22 cellular contexts compared by ENCODE assay signal in genomic region chr7:85004402-85004801, GRCh38.
DNase-seq lines count a peak whose midpoint lies in the region; ATAC-seq and TF ChIP-seq lines count a peak whose summit lies in the region.
"Had no signal": no experiment of that assay in that cellular context is flagged by ENCODE, and none has a peak within 500 bp of the region (broad histone marks: within the 10 kb centered on the region; RNA-seq: fewer than 3 reads in every experiment).

No MANE protein-coding gene starts in this region.

- H3K4me3 ChIP-seq in choroid plexus epithelial cell (ENCODE audit: low read depth, low read length) (no peak overlapping the region), upper lobe of left lung (no peak overlapping the region)
- H3K4me3 ChIP-seq: prostate gland had no signal

- no peaks in the 10 kb centered on the region for H3K36me3 Mint-ChIP-seq in activated CD4-positive, alpha-beta T cell treated with anti-CD3 and anti-CD28 coated beads for 36 hours (ENCODE audit: low read depth)
- H3K36me3 Mint-ChIP-seq: natural killer cell had no signal

- TF ChIP-seq EP300 in upper lobe of left lung (IDR thresholded peaks at IDR 0.05) = no peak

- CTCF ChIA-PET in activated CD4-positive, alpha-beta T cell treated with anti-CD3 and anti-CD28 coated beads for 36 hours (lab: Charles Lee) = no interaction called here

- no peak overlapping the region for H3K27ac Mint-ChIP-seq in activated CD4-positive, alpha-beta T cell treated with anti-CD3 and anti-CD28 coated beads for 36 hours
- H3K27ac Mint-ChIP-seq: activated CD4-positive, alpha-beta T cell treated with anti-CD3 and anti-CD28 coated beads, Interleukin-2, amount 10 ng/mL, durations not matched to agents 7 days and 5 days; natural killer cell had no signal

- TF ChIP-seq CTCF in choroid plexus epithelial cell (conservative IDR thresholded peaks at IDR 0.05; ENCODE audit: low read depth, low read length) = no peak
- no peak for TF ChIP-seq CTCF in upper lobe of left lung (IDR thresholded peaks at IDR 0.05)

- H3K27ac ChIP-seq in upper lobe of left lung = no peak overlapping the region
- H3K27ac ChIP-seq: prostate gland had no signal

- no peaks in the 10 kb centered on the region for H3K9me3 Mint-ChIP-seq in activated CD4-positive, alpha-beta T cell treated with anti-CD3 and anti-CD28 coated beads for 36 hours (ENCODE audit: low read depth)
- H3K9me3 Mint-ChIP-seq: activated CD4-positive, alpha-beta T cell treated with anti-CD3 and anti-CD28 coated beads, Interleukin-2, amount 10 ng/mL, durations not matched to agents 7 days and 5 days had no signal

- no peaks in the 10 kb centered on the region for H3K36me3 ChIP-seq in upper lobe of left lung
- H3K36me3 ChIP-seq: prostate gland had no signal

- DNase-seq in GM04504 (ENCODE audit: low read depth) (peak; percentile 30), NCI-H446 treated with DMSO at 0.1 percent for 48 hours (lab: John Stamatoyannopoulos, UW) (peak; percentile 76), choroid plexus epithelial cell (ENCODE audit: low read depth) (peak; percentile 84), smooth muscle cell of the brain vasculature (ENCODE audit: low read depth, low spot score) (peak; percentile 70), NCI-H146 treated with DMSO at 0.1 percent for 48 hours (lab: John Stamatoyannopoulos, UW; ENCODE audit: unreplicated experiment) (no peak), upper lobe of left lung (no peak)
- DNase-seq in activated CD4-positive, alpha-beta T cell treated with anti-CD3 and anti-CD28 coated beads for 36 hours = no peak
- DNase-seq: activated CD4-positive, alpha-beta T cell treated with anti-CD3 and anti-CD28 coated beads, Interleukin-2, amount 10 ng/mL, durations not matched to agents 7 days and 5 days; activated CD8-positive, alpha-beta memory T cell treated with anti-CD3 and anti-CD28 coated beads, Interleukin-2, amount 50 U/mL, for 4 hours; activated gamma-delta T cell treated with Interleukin-2 at 50 U/mL for 16 hours; amniotic stem cell; C1 segment of cervical spinal cord; hippocampal formation; KBM-7; natural killer cell; NCI-H1092 treated with DMSO at 0.1 percent for 48 hours; NK-92 treated with Interleukin-12 subunit alpha and Interleukin-12 subunit beta, amount 100 ng/mL, for 24 hours; small intestine; stimulated activated CD4-positive, alpha-beta T cell treated with anti-CD3 and anti-CD28 coated beads, Interleukin-4, amount 100 ng/mL, for 24 hours; substantia nigra; SW 1271 had no signal

- H3K27me3 ChIP-seq in upper lobe of left lung = no peaks in the 10 kb centered on the region

- H3K4me3 Mint-ChIP-seq in activated CD4-positive, alpha-beta T cell treated with anti-CD3 and anti-CD28 coated beads for 36 hours = no peak overlapping the region
- H3K4me3 Mint-ChIP-seq: activated CD4-positive, alpha-beta T cell treated with anti-CD3 and anti-CD28 coated beads, Interleukin-2, amount 10 ng/mL, durations not matched to agents 7 days and 5 days; natural killer cell had no signal

- POLR2A ChIA-PET in activated CD4-positive, alpha-beta T cell treated with anti-CD3 and anti-CD28 coated beads for 36 hours (lab: Charles Lee) = no interaction called here

- no peaks in the 10 kb centered on the region for H3K9me3 ChIP-seq in upper lobe of left lung
- H3K9me3 ChIP-seq: prostate gland had no signal

- intact Hi-C loops in activated CD4-positive, alpha-beta T cell treated with anti-CD3 and anti-CD28 coated beads for 36 hours (cut with DNase I, micrococcal nuclease) = no loop called here

- ATAC-seq in activated CD4-positive, alpha-beta T cell treated with anti-CD3 and anti-CD28 coated beads for 36 hours = no peak
- ATAC-seq in upper lobe of left lung (ENCODE audit: low FRiP score in 2 of 2) = no peak
- ATAC-seq: natural killer cell had no signal

- no peaks in the 10 kb centered on the region for H3K4me1 ChIP-seq in upper lobe of left lung
- H3K4me1 ChIP-seq: prostate gland had no signal

- H3K27me3 Mint-ChIP-seq in activated CD4-positive, alpha-beta T cell treated with anti-CD3 and anti-CD28 coated beads for 36 hours = no peaks in the 10 kb centered on the region

- no peak for TF ChIP-seq POLR2A in upper lobe of left lung (IDR thresholded peaks at IDR 0.05)

- WGBS in upper lobe of left lung, 2 donors = 68 to 72% methylated on average over 2 of the region's 2 CpGs

- H3K4me1 Mint-ChIP-seq in activated CD4-positive, alpha-beta T cell treated with anti-CD3 and anti-CD28 coated beads for 36 hours = no peaks in the 10 kb centered on the region
- H3K4me1 Mint-ChIP-seq: activated CD4-positive, alpha-beta T cell treated with anti-CD3 and anti-CD28 coated beads, Interleukin-2, amount 10 ng/mL, durations not matched to agents 7 days and 5 days; natural killer cell had no signal

Comparison
In these comparisons a context has a peak if more than half of its experiments do, and no peak if none do; other contexts are left out.
1. DNase-seq: peak in GM04504 (single experiment), NCI-H446 treated with DMSO at 0.1 percent for 48 hours (single experiment), choroid plexus epithelial cell (single experiment) and smooth muscle cell of the brain vasculature (single experiment); none in NCI-H146 treated with DMSO at 0.1 percent for 48 hours (single experiment), activated CD4-positive, alpha-beta T cell treated with anti-CD3 and anti-CD28 coated beads for 36 hours (single experiment) and upper lobe of left lung (0 of 2).